8 cellular contexts compared by ENCODE assay signal in genomic region chr19:52535831-52536800, GRCh38. TPM values are rescaled to one million over a fixed set of nuclear protein-coding genes. Genes with fewer than 3 reads are reported as not detected.
A peak's percentile ranks its signal among the peaks of the same experiment; 100 is the strongest.
DNase-seq lines count a peak whose midpoint lies in the region; ATAC-seq and TF ChIP-seq lines count a peak whose summit lies in the region.

No MANE protein-coding gene starts in this region.

- H3K36me3 Mint-ChIP-seq in progenitor cell of endocrine pancreas (ENCODE audit: insufficient read depth): peaks cover 12% of the 10 kb centered on the region

- H3K9me3 Mint-ChIP-seq in progenitor cell of endocrine pancreas (ENCODE audit: low read depth): no peaks in the 10 kb centered on the region

- H3K27ac Mint-ChIP-seq in progenitor cell of endocrine pancreas: peak overlapping the region; percentile 83

- TF ChIP-seq EP300 in tibial nerve (IDR thresholded peaks at IDR 0.05): peak in 1 of 2 donors; percentile 45

- peaks cover 0 to 37% (median 18%) of the 10 kb centered on the region in 9 donors for H3K4me1 ChIP-seq in heart right ventricle
- peaks cover 0 to 16% (median 0%) of the 10 kb centered on the region in 4 donors for H3K4me1 ChIP-seq in tibial nerve

- TF ChIP-seq POLR2A in Raji (IDR thresholded peaks at IDR 0.05; ENCODE audit: insufficient read depth, low read depth, low read length) (peak; percentile 73), tibial nerve (IDR thresholded peaks at IDR 0.05) (peak in 1 of 2 donors; percentile 22)

- peaks cover 10% of the 10 kb centered on the region for H3K27me3 Mint-ChIP-seq in progenitor cell of endocrine pancreas

- WGBS in heart right ventricle, 2 donors: 4 to 5% methylated on average over 65 of the region's 65 CpGs
- WGBS in tibial nerve, 2 donors: 1 to 4% methylated on average over 58 to 62 of the region's 65 CpGs

- peaks cover 0 to 11% (median 0%) of the 10 kb centered on the region in 11 donors for H3K9me3 ChIP-seq in heart right ventricle
- peaks cover 0 to 15% (median 0%) of the 10 kb centered on the region in 4 donors for H3K9me3 ChIP-seq in tibial nerve

- DNase-seq in GM06990 (ENCODE audit: extremely low read depth, insufficient read length) (peak; percentile 92), heart right ventricle (peak; percentile 90 to 92), progenitor cell of endocrine pancreas (ENCODE audit: low spot score, unreplicated experiment) (peak; percentile 79), tibial nerve (ENCODE audit: low spot score in 2 of 2) (peak; percentile 69 to 79), SHP77 treated with DMSO at 0.1 percent for 48 hours (lab: John Stamatoyannopoulos, UW) (no peak)
- DNase-seq in activated naive CD8-positive, alpha-beta T cell treated with anti-CD3 and anti-CD28 coated beads, Interleukin-2, amount 50 U/mL, for 16 hours (ENCODE audit: low read depth, low spot score): peak; percentile 79

- H3K27me3 ChIP-seq in GM06990 (replicated peaks; ENCODE audit: control insufficient read depth, insufficient read depth, low read length): no peaks in the 10 kb centered on the region
- H3K27me3 ChIP-seq in heart right ventricle: no peaks in the 10 kb centered on the region
- H3K27me3 ChIP-seq in tibial nerve: no peaks in the 10 kb centered on the region

- H3K36me3 ChIP-seq in GM06990 (ENCODE audit: control insufficient read depth, insufficient read depth, low read length) (no peaks in the 10 kb centered on the region; the same call in none of the 2 replicates), heart right ventricle (peaks cover 0 to 32% (median 0%) of the 10 kb centered on the region in 9 donors), tibial nerve (peaks cover 0 to 25% (median 0%) of the 10 kb centered on the region in 3 donors)

- peak overlapping the region; percentile 63 for H3K4me3 ChIP-seq in GM06990 (replicated peaks; ENCODE audit: low read depth, low read length)
- peak overlapping the region; percentile 29 to 72 (median 62) for H3K4me3 ChIP-seq in heart right ventricle
- peak overlapping the region; percentile 44 to 65 (median 56) for H3K4me3 ChIP-seq in tibial nerve

- intact Hi-C loops in heart right ventricle (cut with DNase I): no loop called here

- no peak for TF ChIP-seq CTCF in GM06990 (IDR thresholded peaks at IDR 0.05; ENCODE audit: insufficient read depth, low read length, poor library complexity, severe bottlenecking)
- TF ChIP-seq CTCF in heart right ventricle (IDR thresholded peaks at IDR 0.05): peak in 6 of 9 donors; percentile 17 to 46 (median 38)
- TF ChIP-seq CTCF in progenitor cell of endocrine pancreas (IDR thresholded peaks at IDR 0.05; ENCODE audit: unreplicated experiment): peak; percentile 35
- peak in 3 of 5 experiments; percentile 22 to 27 (median 27) for TF ChIP-seq CTCF in tibial nerve (IDR thresholded peaks at IDR 0.05)

- peaks cover 13% of the 10 kb centered on the region for H3K4me1 Mint-ChIP-seq in progenitor cell of endocrine pancreas (ENCODE audit: low read depth)

- peak overlapping the region in 9 of 10 donors; percentile 56 to 89 (median 77) for H3K27ac ChIP-seq in heart right ventricle
- H3K27ac ChIP-seq in tibial nerve: peak overlapping the region in 3 of 4 donors; percentile 70 to 83 (median 79)

- ATAC-seq in HG02623 (IDR thresholded peaks at IDR 0.05; ENCODE audit: unreplicated experiment): peak; percentile 90
- peak; percentile 92 to 99 (median 98) for ATAC-seq in heart right ventricle

- peak overlapping the region; percentile 81 for H3K4me3 Mint-ChIP-seq in progenitor cell of endocrine pancreas (ENCODE audit: low read depth)

RNA-seq across cellular contexts. Expression of gene ZNF808, which starts 8.6 kb away (rescaled TPM):
- total RNA-seq in heart right ventricle (10 to 100 TPM; 18.0 to 44.0 (median 32.9) TPM), progenitor cell of endocrine pancreas (38.6 and 41.6 TPM in 2 replicates), tibial nerve (10 to 100 TPM; 16.3 to 42.6 (median 21.3) TPM)
- 1 to 10 TPM; 1.8 to 8.6 TPM for polyA plus RNA-seq in heart right ventricle

RNA-seq across cellular contexts. Expression of gene ZNF701, which starts 34.0 kb away (rescaled TPM):
- total RNA-seq in heart right ventricle (10 to 100 TPM; 11.3 to 27.9 (median 20.3) TPM), progenitor cell of endocrine pancreas (29.7 and 34.7 TPM in 2 replicates), tibial nerve (10 to 100 TPM; 12.8 to 28.4 (median 17.9) TPM)
- 10 to 100 TPM in 1 of 2 donors, 1 to 10 TPM in 1; 3.0 to 20.5 TPM for polyA plus RNA-seq in heart right ventricle
